Comparison of ENCODE assay signal across 2 cellular contexts in the genomic region with DNA sequence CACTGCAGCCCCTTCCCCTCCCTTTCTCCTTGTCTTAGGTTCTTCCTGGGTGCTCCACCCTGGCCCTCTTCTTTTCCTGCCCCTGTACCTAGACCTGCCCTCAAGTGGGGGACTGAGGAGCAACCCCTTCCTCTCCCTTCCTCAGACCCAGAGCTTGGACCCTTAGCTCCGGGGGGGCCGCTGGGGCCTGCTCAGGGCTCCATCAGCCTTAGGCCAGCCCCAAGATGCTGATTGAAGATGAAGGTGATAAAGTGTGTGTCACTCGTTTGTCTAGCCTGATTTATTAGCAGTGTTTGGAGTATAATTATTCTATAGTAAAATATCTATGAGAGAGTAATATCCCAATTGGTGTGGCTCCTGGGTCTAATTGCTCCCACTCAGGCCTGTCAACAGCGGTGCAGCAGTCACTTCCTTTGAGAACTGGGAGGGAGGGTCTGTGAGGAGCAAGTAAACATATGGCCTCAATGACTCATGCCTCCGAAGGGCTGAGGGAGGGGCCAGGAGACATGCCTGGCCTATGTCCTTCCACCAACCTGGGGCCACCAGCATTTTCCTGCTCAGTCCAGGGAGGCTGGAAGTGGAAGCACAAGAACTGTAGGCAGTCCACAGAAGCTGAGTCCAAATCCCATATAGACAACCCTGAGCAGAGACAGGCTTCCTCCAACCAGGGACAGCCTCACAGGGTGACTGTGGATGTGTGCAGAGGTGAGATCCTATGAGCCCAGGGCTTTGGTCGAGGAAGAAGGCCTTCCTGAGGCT.
TF ChIP-seq lines count a peak whose summit lies in the region.

No MANE protein-coding gene starts in this region.

TF ChIP-seq in IMR-90, 13 proteins besides CTCF, POLR2A, EP300 and RAD21 (continued from another document):
- TF ChIP-seq MAFK (IDR thresholded peaks at IDR 0.05; ENCODE audit: low read depth, low read length) (no peak), NFE2L2 (IDR thresholded peaks at IDR 0.05; ENCODE audit: low read depth, low read length) (no peak), MAZ (IDR thresholded peaks at IDR 0.05; ENCODE audit: borderline replicate concordance, low read depth, low read length) (no peak; the same call in 1 of the 2 replicates), RFX5 (IDR thresholded peaks at IDR 0.05; ENCODE audit: low read depth, low read length) (no peak), SMC3 (IDR thresholded peaks at IDR 0.05; ENCODE audit: low read depth, low read length) (no peak)
- TF ChIP-seq, protein P1, sequence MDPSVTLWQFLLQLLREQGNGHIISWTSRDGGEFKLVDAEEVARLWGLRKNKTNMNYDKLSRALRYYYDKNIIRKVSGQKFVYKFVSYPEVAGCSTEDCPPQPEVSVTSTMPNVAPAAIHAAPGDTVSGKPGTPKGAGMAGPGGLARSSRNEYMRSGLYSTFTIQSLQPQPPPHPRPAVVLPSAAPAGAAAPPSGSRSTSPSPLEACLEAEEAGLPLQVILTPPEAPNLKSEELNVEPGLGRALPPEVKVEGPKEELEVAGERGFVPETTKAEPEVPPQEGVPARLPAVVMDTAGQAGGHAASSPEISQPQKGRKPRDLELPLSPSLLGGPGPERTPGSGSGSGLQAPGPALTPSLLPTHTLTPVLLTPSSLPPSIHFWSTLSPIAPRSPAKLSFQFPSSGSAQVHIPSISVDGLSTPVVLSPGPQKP (IDR thresholded peaks at IDR 0.05; ENCODE audit: borderline replicate concordance, low read depth, low read length), result no peak

TF ChIP-seq in WTC11, 78 proteins besides CTCF, POLR2A, EP300 and RAD21 (continued from another document):
- no peak for TF ChIP-seq EMX1 (CRISPR knock-in tag; IDR thresholded peaks at IDR 0.05)
- TF ChIP-seq, protein P2, sequence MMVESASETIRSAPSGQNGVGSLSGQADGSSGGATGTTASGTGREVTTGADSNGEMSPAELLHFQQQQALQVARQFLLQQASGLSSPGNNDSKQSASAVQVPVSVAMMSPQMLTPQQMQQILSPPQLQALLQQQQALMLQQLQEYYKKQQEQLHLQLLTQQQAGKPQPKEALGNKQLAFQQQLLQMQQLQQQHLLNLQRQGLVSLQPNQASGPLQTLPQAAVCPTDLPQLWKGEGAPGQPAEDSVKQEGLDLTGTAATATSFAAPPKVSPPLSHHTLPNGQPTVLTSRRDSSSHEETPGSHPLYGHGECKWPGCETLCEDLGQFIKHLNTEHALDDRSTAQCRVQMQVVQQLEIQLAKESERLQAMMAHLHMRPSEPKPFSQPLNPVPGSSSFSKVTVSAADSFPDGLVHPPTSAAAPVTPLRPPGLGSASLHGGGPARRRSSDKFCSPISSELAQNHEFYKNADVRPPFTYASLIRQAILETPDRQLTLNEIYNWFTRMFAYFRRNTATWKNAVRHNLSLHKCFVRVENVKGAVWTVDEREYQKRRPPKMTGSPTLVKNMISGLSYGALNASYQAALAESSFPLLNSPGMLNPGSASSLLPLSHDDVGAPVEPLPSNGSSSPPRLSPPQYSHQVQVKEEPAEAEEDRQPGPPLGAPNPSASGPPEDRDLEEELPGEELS (CRISPR knock-in tag; IDR thresholded peaks at IDR 0.05), result no peak
- no peak for TF ChIP-seq NFATC4 (CRISPR knock-in tag; IDR thresholded peaks at IDR 0.05)
TF ChIP-seq in WTC11: peak in this region for 0.
